Comparison of ENCODE assay signal across 38 cellular contexts in the genomic region with DNA sequence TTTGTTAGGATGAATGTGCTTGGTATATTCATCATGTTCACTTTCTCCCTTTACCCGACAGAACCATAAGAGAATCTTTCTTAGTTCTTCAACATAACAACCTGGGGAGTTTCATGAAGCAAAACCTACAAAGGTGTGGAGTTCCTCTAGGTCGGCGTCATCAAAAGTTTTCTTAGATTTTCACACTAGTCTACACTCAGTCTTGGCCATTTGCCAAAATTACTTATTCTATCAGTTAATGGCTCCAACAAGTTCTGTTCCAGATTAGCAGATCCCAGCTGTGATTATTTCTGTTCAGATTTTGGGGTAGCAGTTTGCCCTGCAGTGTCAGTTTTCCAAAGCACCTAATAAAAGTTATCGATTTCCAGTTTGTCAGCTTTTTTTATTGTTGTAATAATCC.
"Had no signal": no experiment of that assay in that cellular context is flagged by ENCODE, and none has a peak within 500 bp of the region (broad histone marks: within the 10 kb centered on the region; RNA-seq: fewer than 3 reads in every experiment).

No MANE protein-coding gene starts in this region.

- H3K9me3 Mint-ChIP-seq: activated CD4-positive, alpha-beta T cell treated with anti-CD3 and anti-CD28 coated beads, Interleukin-2, amount 10 ng/mL, durations not matched to agents 24 days and 14 days had no signal

- H3K4me2 ChIP-seq: PC-9 had no signal

- H3K36me3 Mint-ChIP-seq: activated naive CD4-positive, alpha-beta T cell treated with anti-CD3 and anti-CD28 coated beads, Interleukin-2, amount 50 U/mL, for 24 hours; activated naive CD8-positive, alpha-beta T cell treated with anti-CD3 and anti-CD28 coated beads, Interleukin-2, amount 10 ng/mL, durations not matched to agents 7 days and 5 days had no signal

- FAIRE-seq: astrocyte, RCC 7860 had no signal

- H3K4me3 Mint-ChIP-seq: activated CD4-positive, alpha-beta T cell treated with anti-CD3 and anti-CD28 coated beads, Interleukin-2, amount 10 ng/mL, durations not matched to agents 24 days and 14 days; activated CD8-positive, alpha-beta T cell treated with anti-CD3 and anti-CD28 coated beads for 36 hours; activated naive CD4-positive, alpha-beta T cell treated with anti-CD3 and anti-CD28 coated beads, Interleukin-2, amount 50 U/mL, for 24 hours; activated naive CD8-positive, alpha-beta T cell treated with anti-CD3 and anti-CD28 coated beads, Interleukin-2, amount 10 ng/mL, durations not matched to agents 7 days and 5 days had no signal

- ATAC-seq: activated CD8-positive, alpha-beta T cell treated with anti-CD3 and anti-CD28 coated beads for 36 hours; body of pancreas; Right ventricle myocardium inferior had no signal

- H3K36me3 ChIP-seq: adrenal gland, breast epithelium, MG63, WERI-Rb-1 had no signal

- H3K27me3 ChIP-seq: adrenal gland, body of pancreas, breast epithelium, MG63 had no signal

- H3K27me3 Mint-ChIP-seq: activated CD4-positive, alpha-beta T cell treated with anti-CD3 and anti-CD28 coated beads, Interleukin-2, amount 10 ng/mL, durations not matched to agents 24 days and 14 days; activated CD8-positive, alpha-beta T cell treated with anti-CD3 and anti-CD28 coated beads for 36 hours; activated naive CD4-positive, alpha-beta T cell treated with anti-CD3 and anti-CD28 coated beads, Interleukin-2, amount 50 U/mL, for 24 hours; activated naive CD8-positive, alpha-beta T cell treated with anti-CD3 and anti-CD28 coated beads, Interleukin-2, amount 10 ng/mL, durations not matched to agents 7 days and 5 days had no signal

- H3K4me3 ChIP-seq: adrenal gland, body of pancreas, breast epithelium, coronary artery, MG63, PC-9 had no signal

- H3K27ac ChIP-seq: adrenal gland, body of pancreas, breast epithelium, coronary artery, PC-9, RWPE1, WERI-Rb-1 had no signal

- H3K4me1 Mint-ChIP-seq: activated CD4-positive, alpha-beta T cell treated with anti-CD3 and anti-CD28 coated beads, Interleukin-2, amount 10 ng/mL, durations not matched to agents 24 days and 14 days; activated naive CD4-positive, alpha-beta T cell treated with anti-CD3 and anti-CD28 coated beads, Interleukin-2, amount 50 U/mL, for 24 hours; activated naive CD8-positive, alpha-beta T cell treated with anti-CD3 and anti-CD28 coated beads, Interleukin-2, amount 10 ng/mL, durations not matched to agents 7 days and 5 days had no signal

- H3K27ac Mint-ChIP-seq: activated CD4-positive, alpha-beta T cell treated with anti-CD3 and anti-CD28 coated beads, Interleukin-2, amount 10 ng/mL, durations not matched to agents 24 days and 14 days; activated CD8-positive, alpha-beta T cell treated with anti-CD3 and anti-CD28 coated beads for 36 hours; activated naive CD4-positive, alpha-beta T cell treated with anti-CD3 and anti-CD28 coated beads, Interleukin-2, amount 50 U/mL, for 24 hours; activated naive CD8-positive, alpha-beta T cell treated with anti-CD3 and anti-CD28 coated beads, Interleukin-2, amount 10 ng/mL, durations not matched to agents 7 days and 5 days; activated T-helper 2 cell treated with anti-CD3 and anti-CD28 coated beads, Interferon-gamma antibody, Interleukin-2, Interleukin-4, amounts not matched to agents 10 μg/mL and 5 μg/mL and 100 μg/mL, durations not matched to agents 14 hours and 24 hours and 36 hours had no signal

- DNase-seq: activated CD4-positive, alpha-beta T cell treated with anti-CD3 and anti-CD28 coated beads for 1 hour; activated CD4-positive, alpha-beta T cell treated with anti-CD3 and anti-CD28 coated beads, Interleukin-2, amount 10 ng/mL, durations not matched to agents 24 days and 14 days; activated CD4-positive, alpha-beta T cell treated with anti-CD3 and anti-CD28 coated beads, Interleukin-2, amount 50 U/mL, for 4 hours; activated CD4-positive, CD25-positive, alpha-beta regulatory T cell; activated CD8-positive, alpha-beta T cell treated with anti-CD3 and anti-CD28 coated beads for 36 hours; activated gamma-delta T cell; activated naive CD4-positive, alpha-beta T cell treated with Interleukin-2 at 50 U/mL for 16 hours; activated naive CD8-positive, alpha-beta T cell treated with anti-CD3 and anti-CD28 coated beads, Interleukin-2, amount 10 ng/mL, durations not matched to agents 7 days and 5 days; activated T-cell treated with anti-CD3 and anti-CD28 coated beads, Interleukin-2, amount 50 U/mL, for 1 hour; adrenal gland; body of pancreas; Kasumi-1; MG63; NCI-H1048; NCI-H1417; NCI-H146; NCI-H187; NCI-H2029 treated with DMSO at 0.1 percent for 48 hours; NCI-H2227 treated with DMSO at 0.1 percent for 48 hours; NCI-H446; NCI-H510A treated with DMSO at 0.1 percent for 48 hours; NCI-H526 treated with DMSO at 0.1 percent for 48 hours; NCI-H774; PC-9; SIG-M5; SW 1271; T-helper 1 cell; T-helper 2 cell; T1000; WERI-Rb-1 had no signal

- H3K4me1 ChIP-seq: adrenal gland, body of pancreas, breast epithelium had no signal

- H2AFZ ChIP-seq: PC-9 had no signal
